ENCODE assay signal across 1 cellular context in the genomic region with DNA sequence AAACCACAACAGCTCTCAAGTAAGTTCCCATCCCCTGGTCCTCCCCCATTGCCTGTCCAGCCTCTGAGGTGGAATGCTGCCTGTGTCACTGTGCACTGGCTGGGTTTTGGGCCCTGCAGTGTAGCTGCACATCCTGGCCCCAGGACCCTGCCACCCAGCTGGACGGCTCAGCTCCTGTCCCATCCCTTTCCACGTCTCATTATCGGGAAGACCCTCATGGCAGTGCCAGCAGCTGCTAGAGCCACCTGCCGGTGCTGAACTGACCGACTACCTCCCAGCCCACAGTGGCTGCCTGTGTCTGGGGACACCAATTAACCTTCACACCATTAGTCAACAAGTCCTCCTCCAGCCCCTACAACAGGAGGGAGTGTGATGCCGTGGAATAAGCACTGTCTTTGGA.
TF ChIP-seq lines count a peak whose summit lies in the region.

No MANE protein-coding gene starts in this region.

TF ChIP-seq in HepG2, 621 proteins besides CTCF, POLR2A, EP300 and RAD21 (continued from another document):
- peak; percentile 16; the same call in 1 of the 2 replicates for TF ChIP-seq STAG1 (CRISPR knock-in tag; IDR thresholded peaks at IDR 0.05)
- TF ChIP-seq SAP130 (CRISPR knock-in tag; IDR thresholded peaks at IDR 0.05; ENCODE audit: low read depth), result no peak
- TF ChIP-seq, protein P1, sequence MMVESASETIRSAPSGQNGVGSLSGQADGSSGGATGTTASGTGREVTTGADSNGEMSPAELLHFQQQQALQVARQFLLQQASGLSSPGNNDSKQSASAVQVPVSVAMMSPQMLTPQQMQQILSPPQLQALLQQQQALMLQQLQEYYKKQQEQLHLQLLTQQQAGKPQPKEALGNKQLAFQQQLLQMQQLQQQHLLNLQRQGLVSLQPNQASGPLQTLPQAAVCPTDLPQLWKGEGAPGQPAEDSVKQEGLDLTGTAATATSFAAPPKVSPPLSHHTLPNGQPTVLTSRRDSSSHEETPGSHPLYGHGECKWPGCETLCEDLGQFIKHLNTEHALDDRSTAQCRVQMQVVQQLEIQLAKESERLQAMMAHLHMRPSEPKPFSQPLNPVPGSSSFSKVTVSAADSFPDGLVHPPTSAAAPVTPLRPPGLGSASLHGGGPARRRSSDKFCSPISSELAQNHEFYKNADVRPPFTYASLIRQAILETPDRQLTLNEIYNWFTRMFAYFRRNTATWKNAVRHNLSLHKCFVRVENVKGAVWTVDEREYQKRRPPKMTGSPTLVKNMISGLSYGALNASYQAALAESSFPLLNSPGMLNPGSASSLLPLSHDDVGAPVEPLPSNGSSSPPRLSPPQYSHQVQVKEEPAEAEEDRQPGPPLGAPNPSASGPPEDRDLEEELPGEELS (CRISPR knock-in tag; IDR thresholded peaks at IDR 0.05), result no peak
- no peak for TF ChIP-seq CREB1 (IDR thresholded peaks at IDR 0.05)
- no peak for TF ChIP-seq CREB1 (CRISPR knock-in tag; IDR thresholded peaks at IDR 0.05)
- TF ChIP-seq TMF1 (CRISPR knock-in tag; IDR thresholded peaks at IDR 0.05; ENCODE audit: low read depth), result no peak
